ENCODE assay signal across 10 cellular contexts in genomic region chr14:69259176-69259530, GRCh38. TPM values are rescaled to one million over a fixed set of nuclear protein-coding genes. Genes with fewer than 3 reads are reported as not detected.
DNase-seq lines count a peak whose midpoint lies in the region; ATAC-seq and TF ChIP-seq lines count a peak whose summit lies in the region.
"Had no signal": no experiment of that assay in that cellular context is flagged by ENCODE, and none has a peak within 500 bp of the region (broad histone marks: within the 10 kb centered on the region; RNA-seq: fewer than 3 reads in every experiment).

No MANE protein-coding gene starts in this region.

- BruUV-seq in Calu3 (replicated peaks; lab: Mats Ljungman, UMichigan), result no TSS peak
- BruUV-seq in Panc1 (replicated peaks; lab: Mats Ljungman, UMichigan), result no TSS peak

- peak overlapping the region; percentile 36 to 42; a peak in 2 of 4 replicates for H3K4me3 ChIP-seq in Panc1 (ENCODE audit: low read depth in 2 of 2, low read length in 2 of 2)
- peak overlapping the region; percentile 52 to 84 for H3K4me3 ChIP-seq in foreskin fibroblast (ENCODE audit: low read depth in 1 of 2, low read length in 2 of 2)

- POLR2A ChIA-PET in Panc1 (lab: Charles Lee), result interaction anchor here (0.6 kb wide), 1 partner anchor 55 kb away, joined by 3 read pairs; no protein-coding TSS in a partner anchor

- CTCF ChIA-PET in Calu3 (lab: Charles Lee), result no interaction called here
- CTCF ChIA-PET in Panc1 (lab: Charles Lee), result no interaction called here

- H3K9me3 ChIP-seq in Panc1 (ENCODE audit: control insufficient read depth, insufficient read depth, low read depth, low read length), result no peaks in the 10 kb centered on the region

- peaks cover 17% of the 10 kb centered on the region for H3K36me3 Mint-ChIP-seq in Calu3 (ENCODE audit: insufficient read depth, unreplicated experiment)
- no peaks in the 10 kb centered on the region for H3K36me3 Mint-ChIP-seq in progenitor cell of endocrine pancreas (ENCODE audit: insufficient read depth)
- H3K36me3 Mint-ChIP-seq: stimulated activated memory B cell treated with anti-CD40 and anti-IgM and Interleukin-4, amounts not matched to agents 10 μg/mL and 1 μg/mL and 100 μg/mL, for 72 hours had no signal

- no peaks in the 10 kb centered on the region for H3K4me1 Mint-ChIP-seq in Calu3 (ENCODE audit: low read depth, unreplicated experiment)
- H3K4me1 Mint-ChIP-seq in progenitor cell of endocrine pancreas (ENCODE audit: low read depth), result peaks cover 15% of the 10 kb centered on the region

- ATAC-seq in Panc1, result no peak
- no peak for ATAC-seq in HG03469 (IDR thresholded peaks at IDR 0.05; ENCODE audit: unreplicated experiment)
- ATAC-seq in GM19328 (IDR thresholded peaks at IDR 0.05; ENCODE audit: unreplicated experiment), result no peak
- no peak for ATAC-seq in GM18909 (IDR thresholded peaks at IDR 0.05; ENCODE audit: poor library complexity, unreplicated experiment)
- ATAC-seq in GM18502 (IDR thresholded peaks at IDR 0.05; ENCODE audit: poor library complexity, unreplicated experiment), result no peak
- ATAC-seq: stimulated activated memory B cell treated with anti-CD40 and anti-IgM and Interleukin-4, amounts not matched to agents 10 μg/mL and 1 μg/mL and 100 μg/mL, for 72 hours had no signal

- H3K27ac ChIP-seq in Panc1 (ENCODE audit: low read length), result no peak overlapping the region

- H3K27me3 ChIP-seq in Panc1 (ENCODE audit: control insufficient read depth, insufficient read depth, low read length), result peaks cover 6% of the 10 kb centered on the region; the same call in 1 of the 2 replicates

- H3K9me3 Mint-ChIP-seq in Calu3 (ENCODE audit: low read depth, unreplicated experiment), result no peaks in the 10 kb centered on the region
- H3K9me3 Mint-ChIP-seq in progenitor cell of endocrine pancreas (ENCODE audit: low read depth), result no peaks in the 10 kb centered on the region
- H3K9me3 Mint-ChIP-seq: stimulated activated memory B cell treated with anti-CD40 and anti-IgM and Interleukin-4, amounts not matched to agents 10 μg/mL and 1 μg/mL and 100 μg/mL, for 72 hours had no signal

- no peaks in the 10 kb centered on the region for H3K4me1 ChIP-seq in Panc1 (ENCODE audit: control insufficient read depth, insufficient read depth, low read length)

- H3K36me3 ChIP-seq in Panc1 (ENCODE audit: control insufficient read depth, insufficient read depth, low read length), result no peaks in the 10 kb centered on the region

- H3K4me3 Mint-ChIP-seq in Calu3 (ENCODE audit: low read depth, unreplicated experiment) (peak overlapping the region; percentile 77), progenitor cell of endocrine pancreas (ENCODE audit: low read depth) (peak overlapping the region; percentile 79)

- no peak for TF ChIP-seq CTCF in Calu3 (IDR thresholded peaks at IDR 0.05; ENCODE audit: unreplicated experiment)
- no peak for TF ChIP-seq CTCF in Panc1 (IDR thresholded peaks at IDR 0.05)
- TF ChIP-seq CTCF in foreskin fibroblast (IDR thresholded peaks at IDR 0.05; ENCODE audit: low read depth, low read length), result no peak
- TF ChIP-seq CTCF in progenitor cell of endocrine pancreas (IDR thresholded peaks at IDR 0.05; ENCODE audit: unreplicated experiment), result no peak

- in situ Hi-C loops in Panc1 (cut with HindIII; ENCODE audit: low pct_unique_long_range_greater_than_20kb, low sequenced_read_pairs), result no loop called here

- intact Hi-C loops in Calu3 (cut with micrococcal nuclease; ENCODE audit: unreplicated experiment), result loop anchor here (5.0 kb wide), 1 partner anchor 73 kb away; no protein-coding TSS in a partner anchor
- intact Hi-C loops in Panc1 (cut with micrococcal nuclease; ENCODE audit: unreplicated experiment), result no loop called here

- DNase-seq in Calu3 (no peak), Panc1 (ENCODE audit: low read depth, low spot score) (no peak), foreskin fibroblast (no peak), progenitor cell of endocrine pancreas (ENCODE audit: low spot score, unreplicated experiment) (no peak)
- DNase-seq: hippocampal formation had no signal

- H3K27me3 Mint-ChIP-seq in Calu3 (ENCODE audit: unreplicated experiment) (peaks cover 72% of the 10 kb centered on the region), progenitor cell of endocrine pancreas (peaks cover 47% of the 10 kb centered on the region)

- H3K27ac Mint-ChIP-seq in Calu3 (ENCODE audit: unreplicated experiment), result no peak overlapping the region
- peak overlapping the region; percentile 71 for H3K27ac Mint-ChIP-seq in progenitor cell of endocrine pancreas
- H3K27ac Mint-ChIP-seq: stimulated activated memory B cell treated with anti-CD40 and anti-IgM and Interleukin-4, amounts not matched to agents 10 μg/mL and 1 μg/mL and 100 μg/mL, for 72 hours had no signal

RNA-seq across cellular contexts. Expression of gene GALNT16, which starts 0.8 kb away (rescaled TPM):
- total RNA-seq in Calu3 (2022), result 2.5 and 4.0 TPM in 2 replicates
- 0.72 TPM for total RNA-seq in Panc1 (2021; ENCODE audit: unreplicated experiment)
- 0.39 TPM for polyA plus RNA-seq in Panc1 (2012; ENCODE audit: insufficient read length)
- total RNA-seq in progenitor cell of endocrine pancreas, result 9.5 and 12.7 TPM in 2 replicates
